In genomic region chr12:52790427-52791270, GRCh38 we compare ENCODE assay signal across 31 cellular contexts. TPM values are rescaled to one million over a fixed set of nuclear protein-coding genes. Genes with fewer than 3 reads are reported as not detected.
A peak's percentile ranks its signal among the peaks of the same experiment; 100 is the strongest.
DNase-seq lines count a peak whose midpoint lies in the region; TF ChIP-seq lines count a peak whose summit lies in the region.
"Had no signal": no experiment of that assay in that cellular context is flagged by ENCODE, and none has a peak within 500 bp of the region (broad histone marks: within the 10 kb centered on the region; RNA-seq: fewer than 3 reads in every experiment).

No MANE protein-coding gene starts in this region.

- intact Hi-C loops in dorsolateral prefrontal cortex (cut with DNase I): no loop called here

- peaks cover 0 to 31% (median 6%) of the 10 kb centered on the region in 45 donors for H3K27me3 ChIP-seq in dorsolateral prefrontal cortex
- H3K27me3 ChIP-seq in osteoblast (ENCODE audit: insufficient read depth, low read length): peaks cover 47% of the 10 kb centered on the region
- H3K27me3 ChIP-seq: BLaER1 treated with 17β-estradiol and CSF1 and Interleukin-3, amounts not matched to agents 10 nM and 100 nM; ovary had no signal

- no peak overlapping the region for H3K4me2 ChIP-seq in osteoblast (ENCODE audit: insufficient read depth, low read length)
- H3K4me2 ChIP-seq: BLaER1 treated with 17β-estradiol and CSF1 and Interleukin-3, amounts not matched to agents 10 nM and 100 nM had no signal

- POLR2A ChIA-PET in HEK293 (lab: Yijun Ruan, JAX): no interaction called here
- POLR2A ChIA-PET in activated CD4-positive, alpha-beta T cell treated with anti-CD3 and anti-CD28 coated beads, Interleukin-2, amount 10 ng/mL, durations not matched to agents 7 days and 5 days (lab: Charles Lee): no interaction called here

- no peaks in the 10 kb centered on the region for H3K9me3 Mint-ChIP-seq in activated CD4-positive, alpha-beta T cell treated with anti-CD3 and anti-CD28 coated beads, Interleukin-2, amount 10 ng/mL, durations not matched to agents 7 days and 5 days
- H3K9me3 Mint-ChIP-seq: activated naive CD4-positive, alpha-beta T cell treated with anti-CD3 and anti-CD28 coated beads, Interleukin-2, amount 10 ng/mL, durations not matched to agents 7 days and 5 days; activated T-helper 17 cell treated with anti-CD3 and anti-CD28 coated beads, Interleukin-2, amount 50 U/mL, for 72 hours; nephron progenitor cell; T-helper 2 cell treated with Interferon-gamma antibody and Interleukin-4, amounts not matched to agents 5 μg/mL and 100 μg/mL, for 36 hours had no signal

- no peaks in the 10 kb centered on the region for H3K36me3 Mint-ChIP-seq in activated CD4-positive, alpha-beta T cell treated with anti-CD3 and anti-CD28 coated beads, Interleukin-2, amount 10 ng/mL, durations not matched to agents 7 days and 5 days (ENCODE audit: low read depth)
- H3K36me3 Mint-ChIP-seq: activated naive CD4-positive, alpha-beta T cell treated with anti-CD3 and anti-CD28 coated beads, Interleukin-2, amount 10 ng/mL, durations not matched to agents 7 days and 5 days; stimulated activated memory B cell treated with anti-CD40 and anti-IgM and Interleukin-4, amounts not matched to agents 10 μg/mL and 1 μg/mL and 100 μg/mL, for 72 hours had no signal

- H3K4me1 Mint-ChIP-seq in activated CD4-positive, alpha-beta T cell treated with anti-CD3 and anti-CD28 coated beads, Interleukin-2, amount 10 ng/mL, durations not matched to agents 7 days and 5 days: peaks cover 4% of the 10 kb centered on the region
- H3K4me1 Mint-ChIP-seq: activated T-helper 17 cell treated with anti-CD3 and anti-CD28 coated beads, Interleukin-2, amount 50 U/mL, for 72 hours; nephron progenitor cell had no signal

- TF ChIP-seq CTCF in HEK293 (tag by site-specific recombination; IDR thresholded peaks at IDR 0.05) (no peak), dorsolateral prefrontal cortex (IDR thresholded peaks at IDR 0.05 in 54 of 56, conservative IDR thresholded peaks at IDR 0.05 in 2 of 56; ENCODE audit: low read depth in 1 of 56, partially characterized antibody in 56 of 56) (no peak), osteoblast (IDR thresholded peaks at IDR 0.05; ENCODE audit: extremely low read depth, low read depth, low read length) (no peak)

- H3K36me3 ChIP-seq in HEK293 (ENCODE audit: control insufficient read depth in 2 of 2, insufficient read depth in 1 of 2, low read length in 2 of 2) (no peaks in the 10 kb centered on the region), osteoblast (ENCODE audit: insufficient read depth, low read length) (no peaks in the 10 kb centered on the region)
- H3K36me3 ChIP-seq: BLaER1 treated with 17β-estradiol and CSF1 and Interleukin-3, amounts not matched to agents 10 nM and 100 nM; brain microvascular endothelial cell; ovary had no signal

- H3K79me2 ChIP-seq in osteoblast (ENCODE audit: insufficient read depth, low read length): no peaks in the 10 kb centered on the region

- H3K27ac ChIP-seq in HEK293 (ENCODE audit: extremely low read depth, low read depth, low read length): no peak overlapping the region
- no peak overlapping the region for H3K27ac ChIP-seq in dorsolateral prefrontal cortex
- no peak overlapping the region for H3K27ac ChIP-seq in osteoblast (ENCODE audit: low read depth, low read length)
- H3K27ac ChIP-seq: BLaER1 treated with 17β-estradiol and CSF1 and Interleukin-3, amounts not matched to agents 10 nM and 100 nM; brain microvascular endothelial cell; ovary; VCaP had no signal

- H3K27me3 Mint-ChIP-seq in activated CD4-positive, alpha-beta T cell treated with anti-CD3 and anti-CD28 coated beads, Interleukin-2, amount 10 ng/mL, durations not matched to agents 7 days and 5 days: peaks cover 30% of the 10 kb centered on the region

- no peaks in the 10 kb centered on the region for H4K20me1 ChIP-seq in osteoblast (ENCODE audit: insufficient read depth, low read length)
- H4K20me1 ChIP-seq: BLaER1 treated with 17β-estradiol and CSF1 and Interleukin-3, amounts not matched to agents 10 nM and 100 nM had no signal

- H3K27ac Mint-ChIP-seq in activated CD4-positive, alpha-beta T cell treated with anti-CD3 and anti-CD28 coated beads, Interleukin-2, amount 10 ng/mL, durations not matched to agents 7 days and 5 days: no peak overlapping the region
- H3K27ac Mint-ChIP-seq: activated naive CD4-positive, alpha-beta T cell treated with anti-CD3 and anti-CD28 coated beads, Interleukin-2, amount 10 ng/mL, durations not matched to agents 7 days and 5 days; activated T-helper 17 cell treated with anti-CD3 and anti-CD28 coated beads, Interleukin-2, amount 50 U/mL, for 72 hours; nephron progenitor cell; stimulated activated memory B cell treated with anti-CD40 and anti-IgM and Interleukin-4, amounts not matched to agents 10 μg/mL and 1 μg/mL and 100 μg/mL, for 72 hours; T-helper 2 cell treated with Interferon-gamma antibody and Interleukin-4, amounts not matched to agents 5 μg/mL and 100 μg/mL, for 36 hours; type B pancreatic cell had no signal

- DNase-seq in dorsolateral prefrontal cortex (no peak), osteoblast (ENCODE audit: insufficient read length, low spot score, missing footprints) (peak; percentile 88), SKM-1 treated with dmso at 0.1 percent for 144 hours (lab: John Stamatoyannopoulos, UW; ENCODE audit: unreplicated experiment) (no peak)
- DNase-seq in activated CD4-positive, alpha-beta T cell treated with anti-CD3 and anti-CD28 coated beads, Interleukin-2, amount 10 ng/mL, durations not matched to agents 7 days and 5 days: no peak
- DNase-seq: activated CD4-positive, alpha-beta T cell treated with anti-CD3 and anti-CD28 coated beads for 4 hours; activated naive CD4-positive, alpha-beta T cell treated with anti-CD3 and anti-CD28 coated beads, Interleukin-2, amount 10 ng/mL, durations not matched to agents 7 days and 5 days; amniotic stem cell; brain microvascular endothelial cell; DMS153; hippocampal formation; MV-4-11; NCI-H1436 treated with DMSO at 0.1 percent for 48 hours; NCI-H2107; ovary had no signal

- no peak overlapping the region for H2AFZ ChIP-seq in osteoblast (ENCODE audit: low read length)

- H3K4me3 ChIP-seq in HEK293 (ENCODE audit: low read depth, low read length): no peak overlapping the region
- H3K4me3 ChIP-seq in dorsolateral prefrontal cortex: peak overlapping the region in 42 of 59 donors; percentile 3 to 53 (median 30)
- H3K4me3 ChIP-seq in osteoblast (ENCODE audit: insufficient read depth, low read length): no peak overlapping the region
- H3K4me3 ChIP-seq: BLaER1 treated with 17β-estradiol and CSF1 and Interleukin-3, amounts not matched to agents 10 nM and 100 nM; mucosa of descending colon; ovary had no signal

- H3K9me3 ChIP-seq in HEK293 (ENCODE audit: control insufficient read depth, insufficient read depth, low read depth, low read length): no peaks in the 10 kb centered on the region
- no peaks in the 10 kb centered on the region for H3K9me3 ChIP-seq in osteoblast (ENCODE audit: low read depth, low read length)
- H3K9me3 ChIP-seq: BLaER1 treated with 17β-estradiol and CSF1 and Interleukin-3, amounts not matched to agents 10 nM and 100 nM; mucosa of descending colon; ovary had no signal

- H3K4me3 Mint-ChIP-seq in activated CD4-positive, alpha-beta T cell treated with anti-CD3 and anti-CD28 coated beads, Interleukin-2, amount 10 ng/mL, durations not matched to agents 7 days and 5 days: no peak overlapping the region
- H3K4me3 Mint-ChIP-seq: activated naive CD4-positive, alpha-beta T cell treated with anti-CD3 and anti-CD28 coated beads, Interleukin-2, amount 10 ng/mL, durations not matched to agents 7 days and 5 days; activated T-helper 17 cell treated with anti-CD3 and anti-CD28 coated beads, Interleukin-2, amount 50 U/mL, for 72 hours; nephron progenitor cell; stimulated activated memory B cell treated with anti-CD40 and anti-IgM and Interleukin-4, amounts not matched to agents 10 μg/mL and 1 μg/mL and 100 μg/mL, for 72 hours; T-helper 2 cell treated with Interferon-gamma antibody and Interleukin-4, amounts not matched to agents 5 μg/mL and 100 μg/mL, for 36 hours; type B pancreatic cell had no signal

- H3K4me1 ChIP-seq in HEK293 (ENCODE audit: control insufficient read depth, insufficient read depth, low read length) (no peaks in the 10 kb centered on the region; the same call in 1 of the 2 replicates), osteoblast (ENCODE audit: insufficient read depth, low read length) (no peaks in the 10 kb centered on the region)

- CTCF ChIA-PET in HEK293 (lab: Yijun Ruan, JAX): interaction anchor here (0.5 to 1.2 kb wide), 4 partner anchors 9 to 663 kb away, joined by 3 to 4 read pairs (median 4); partner anchors contain the start of gene KRT77
- CTCF ChIA-PET in activated CD4-positive, alpha-beta T cell treated with anti-CD3 and anti-CD28 coated beads, Interleukin-2, amount 10 ng/mL, durations not matched to agents 7 days and 5 days (lab: Charles Lee): interaction anchor here (1.7 kb wide), 1 partner anchor 89 kb away, joined by 6 read pairs; no protein-coding TSS in a partner anchor

TF ChIP-seq in HEK293, 187 proteins besides CTCF, POLR2A, EP300 and RAD21:
- TF ChIP-seq ZNF37A (tag by site-specific recombination; IDR thresholded peaks at IDR 0.05) (no peak), BCL11B (tag by site-specific recombination; IDR thresholded peaks at IDR 0.05; ENCODE audit: low read depth) (no peak), ZNF664 (tag by site-specific recombination; IDR thresholded peaks at IDR 0.05) (0 out of 2 replicates have a peak, but pooled peaks have one; percentile 46)

RNA-seq across cellular contexts. Expression of gene KRT3, which starts 5.3 kb away (rescaled TPM):
- under 1 TPM in 1 of 120 experiments, not detected in 119; 0.21 TPM for total RNA-seq in dorsolateral prefrontal cortex
- not detected in 2 replicates for total RNA-seq in osteoblast
- not detected for total RNA-seq in activated CD4-positive, alpha-beta T cell treated with anti-CD3 and anti-CD28 coated beads, Interleukin-2, amount 10 ng/mL, durations not matched to agents 7 days and 5 days
- total RNA-seq: activated T-helper 17 cell treated with anti-CD3 and anti-CD28 coated beads, Interleukin-2, amount 50 U/mL, for 72 hours; cerebellum; endothelial cell of umbilical vein; fibroblast of lung; left colon; lung microvascular endothelial cell; mucosa of descending colon; ovary; renal cortical epithelial cell; Right ventricle myocardium inferior; skeletal muscle tissue had no signal

RNA-seq across cellular contexts. Expression of gene KRT76, which starts 13.5 kb away (rescaled TPM):
- total RNA-seq in dorsolateral prefrontal cortex: not detected
- total RNA-seq in osteoblast: not detected in 2 replicates
- total RNA-seq in activated CD4-positive, alpha-beta T cell treated with anti-CD3 and anti-CD28 coated beads, Interleukin-2, amount 10 ng/mL, durations not matched to agents 7 days and 5 days: not detected
- total RNA-seq: activated T-helper 17 cell treated with anti-CD3 and anti-CD28 coated beads, Interleukin-2, amount 50 U/mL, for 72 hours; cerebellum; endothelial cell of umbilical vein; fibroblast of lung; left colon; lung microvascular endothelial cell; mucosa of descending colon; ovary; renal cortical epithelial cell; Right ventricle myocardium inferior; skeletal muscle tissue had no signal

RNA-seq across cellular contexts. Expression of gene KRT4, which starts 23.3 kb away (rescaled TPM):
- total RNA-seq in dorsolateral prefrontal cortex (not detected), osteoblast (not detected in 2 replicates)
- not detected for total RNA-seq in activated CD4-positive, alpha-beta T cell treated with anti-CD3 and anti-CD28 coated beads, Interleukin-2, amount 10 ng/mL, durations not matched to agents 7 days and 5 days
- total RNA-seq: activated T-helper 17 cell treated with anti-CD3 and anti-CD28 coated beads, Interleukin-2, amount 50 U/mL, for 72 hours; cerebellum; endothelial cell of umbilical vein; left colon; lung microvascular endothelial cell; mucosa of descending colon; renal cortical epithelial cell; Right ventricle myocardium inferior; skeletal muscle tissue had no signal

RNA-seq across cellular contexts. Expression of gene KRT79, which starts 43.5 kb away (rescaled TPM):
- total RNA-seq in dorsolateral prefrontal cortex (not detected), osteoblast (not detected in 2 replicates)
- not detected for total RNA-seq in activated CD4-positive, alpha-beta T cell treated with anti-CD3 and anti-CD28 coated beads, Interleukin-2, amount 10 ng/mL, durations not matched to agents 7 days and 5 days
- total RNA-seq: cerebellum, endothelial cell of umbilical vein, fibroblast of lung, left colon, lung microvascular endothelial cell, mucosa of descending colon, ovary, renal cortical epithelial cell, Right ventricle myocardium inferior had no signal

RNA-seq across cellular contexts. Expression of gene KRT78, which starts 58.1 kb away (rescaled TPM):
- total RNA-seq in dorsolateral prefrontal cortex (1 to 10 TPM in 1 of 120 experiments, not detected in 119; 1.7 TPM), osteoblast (not detected in 2 replicates)
- not detected for total RNA-seq in activated CD4-positive, alpha-beta T cell treated with anti-CD3 and anti-CD28 coated beads, Interleukin-2, amount 10 ng/mL, durations not matched to agents 7 days and 5 days
- total RNA-seq: activated T-helper 17 cell treated with anti-CD3 and anti-CD28 coated beads, Interleukin-2, amount 50 U/mL, for 72 hours; cerebellum; endothelial cell of umbilical vein; fibroblast of lung; left colon; lung microvascular endothelial cell; mucosa of descending colon; renal cortical epithelial cell; Right ventricle myocardium inferior; skeletal muscle tissue had no signal

Comparison
In these comparisons a context has a peak if more than half of its experiments do, and no peak if none do; other contexts are left out.
1. H3K4me3 ChIP-seq: peak in dorsolateral prefrontal cortex (42 of 59); none in HEK293 (single experiment) and osteoblast (single experiment).